2 cellular contexts compared by ENCODE assay signal in genomic region chr10:71770255-71770654, GRCh38.
TF ChIP-seq lines count a peak whose summit lies in the region.

No MANE protein-coding gene starts in this region.

TF ChIP-seq in liver, 16 proteins besides CTCF, POLR2A, EP300 and RAD21 (continued from another document):
- TF ChIP-seq, protein P1, sequence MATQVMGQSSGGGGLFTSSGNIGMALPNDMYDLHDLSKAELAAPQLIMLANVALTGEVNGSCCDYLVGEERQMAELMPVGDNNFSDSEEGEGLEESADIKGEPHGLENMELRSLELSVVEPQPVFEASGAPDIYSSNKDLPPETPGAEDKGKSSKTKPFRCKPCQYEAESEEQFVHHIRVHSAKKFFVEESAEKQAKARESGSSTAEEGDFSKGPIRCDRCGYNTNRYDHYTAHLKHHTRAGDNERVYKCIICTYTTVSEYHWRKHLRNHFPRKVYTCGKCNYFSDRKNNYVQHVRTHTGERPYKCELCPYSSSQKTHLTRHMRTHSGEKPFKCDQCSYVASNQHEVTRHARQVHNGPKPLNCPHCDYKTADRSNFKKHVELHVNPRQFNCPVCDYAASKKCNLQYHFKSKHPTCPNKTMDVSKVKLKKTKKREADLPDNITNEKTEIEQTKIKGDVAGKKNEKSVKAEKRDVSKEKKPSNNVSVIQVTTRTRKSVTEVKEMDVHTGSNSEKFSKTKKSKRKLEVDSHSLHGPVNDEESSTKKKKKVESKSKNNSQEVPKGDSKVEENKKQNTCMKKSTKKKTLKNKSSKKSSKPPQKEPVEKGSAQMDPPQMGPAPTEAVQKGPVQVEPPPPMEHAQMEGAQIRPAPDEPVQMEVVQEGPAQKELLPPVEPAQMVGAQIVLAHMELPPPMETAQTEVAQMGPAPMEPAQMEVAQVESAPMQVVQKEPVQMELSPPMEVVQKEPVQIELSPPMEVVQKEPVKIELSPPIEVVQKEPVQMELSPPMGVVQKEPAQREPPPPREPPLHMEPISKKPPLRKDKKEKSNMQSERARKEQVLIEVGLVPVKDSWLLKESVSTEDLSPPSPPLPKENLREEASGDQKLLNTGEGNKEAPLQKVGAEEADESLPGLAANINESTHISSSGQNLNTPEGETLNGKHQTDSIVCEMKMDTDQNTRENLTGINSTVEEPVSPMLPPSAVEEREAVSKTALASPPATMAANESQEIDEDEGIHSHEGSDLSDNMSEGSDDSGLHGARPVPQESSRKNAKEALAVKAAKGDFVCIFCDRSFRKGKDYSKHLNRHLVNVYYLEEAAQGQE (IDR thresholded peaks at IDR 0.05): no peak
- TF ChIP-seq SP1 (IDR thresholded peaks at IDR 0.05) (no peak), FOXA1 (IDR thresholded peaks at IDR 0.05) (no peak), HNF4A (conservative IDR thresholded peaks at IDR 0.05) (no peak), YY1 (IDR thresholded peaks at IDR 0.05) (no peak), MAX (IDR thresholded peaks at IDR 0.05) (no peak), JUND (IDR thresholded peaks at IDR 0.05) (no peak), RXRA (IDR thresholded peaks at IDR 0.05) (no peak), TAF1 (conservative IDR thresholded peaks at IDR 0.05) (no peak), NR2F2 (IDR thresholded peaks at IDR 0.05) (no peak), HNF4G (IDR thresholded peaks at IDR 0.05) (no peak)
- TF ChIP-seq, protein P2, sequence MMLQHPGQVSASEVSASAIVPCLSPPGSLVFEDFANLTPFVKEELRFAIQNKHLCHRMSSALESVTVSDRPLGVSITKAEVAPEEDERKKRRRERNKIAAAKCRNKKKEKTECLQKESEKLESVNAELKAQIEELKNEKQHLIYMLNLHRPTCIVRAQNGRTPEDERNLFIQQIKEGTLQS (IDR thresholded peaks at IDR 0.05): no peak
- TF ChIP-seq, protein P3, sequence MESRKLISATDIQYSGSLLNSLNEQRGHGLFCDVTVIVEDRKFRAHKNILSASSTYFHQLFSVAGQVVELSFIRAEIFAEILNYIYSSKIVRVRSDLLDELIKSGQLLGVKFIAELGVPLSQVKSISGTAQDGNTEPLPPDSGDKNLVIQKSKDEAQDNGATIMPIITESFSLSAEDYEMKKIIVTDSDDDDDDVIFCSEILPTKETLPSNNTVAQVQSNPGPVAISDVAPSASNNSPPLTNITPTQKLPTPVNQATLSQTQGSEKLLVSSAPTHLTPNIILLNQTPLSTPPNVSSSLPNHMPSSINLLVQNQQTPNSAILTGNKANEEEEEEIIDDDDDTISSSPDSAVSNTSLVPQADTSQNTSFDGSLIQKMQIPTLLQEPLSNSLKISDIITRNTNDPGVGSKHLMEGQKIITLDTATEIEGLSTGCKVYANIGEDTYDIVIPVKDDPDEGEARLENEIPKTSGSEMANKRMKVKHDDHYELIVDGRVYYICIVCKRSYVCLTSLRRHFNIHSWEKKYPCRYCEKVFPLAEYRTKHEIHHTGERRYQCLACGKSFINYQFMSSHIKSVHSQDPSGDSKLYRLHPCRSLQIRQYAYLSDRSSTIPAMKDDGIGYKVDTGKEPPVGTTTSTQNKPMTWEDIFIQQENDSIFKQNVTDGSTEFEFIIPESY (IDR thresholded peaks at IDR 0.05): no peak

TF ChIP-seq in HepG2, 621 proteins besides CTCF, POLR2A, EP300 and RAD21:
- TF ChIP-seq MYPOP (CRISPR knock-in tag; IDR thresholded peaks at IDR 0.05): no peak
TF ChIP-seq in HepG2: peak in this region for 0.
